Comparison of ENCODE assay signal across 1 cellular context in the genomic region with DNA sequence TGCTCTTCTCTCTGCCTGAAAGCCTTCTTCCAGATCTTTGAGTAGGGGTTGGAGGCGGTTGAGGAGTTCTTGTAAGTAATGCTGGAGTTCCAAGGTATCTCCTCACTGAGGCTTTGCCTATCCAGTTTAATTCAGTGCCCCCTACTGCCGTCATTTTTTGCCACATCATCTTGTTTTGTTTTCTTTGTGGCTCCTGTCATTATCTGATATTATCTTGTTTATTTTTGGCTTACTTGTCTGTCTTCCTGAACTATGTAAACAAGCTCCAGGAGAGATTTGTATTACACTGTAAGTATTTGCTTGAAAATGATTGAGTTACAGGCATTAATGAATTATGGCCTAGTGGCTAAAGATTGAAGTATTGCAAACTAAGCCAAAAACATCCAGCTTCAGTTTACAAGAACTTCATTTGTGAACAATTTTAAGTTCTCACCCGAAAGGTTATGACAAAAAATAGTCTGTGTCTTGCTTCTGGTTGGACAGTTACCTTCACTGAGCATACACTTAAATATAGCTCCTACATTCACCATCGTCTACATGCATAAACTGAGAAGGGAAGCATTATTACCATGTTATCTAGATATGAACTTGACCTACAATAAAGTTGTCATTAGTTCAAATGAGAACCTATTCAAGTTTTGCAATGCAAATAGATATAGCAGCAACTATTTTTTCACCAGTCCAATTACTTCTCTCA.
TF ChIP-seq lines count a peak whose summit lies in the region.

No MANE protein-coding gene starts in this region.

TF ChIP-seq in HCT116, 20 proteins besides CTCF, POLR2A, EP300 and RAD21 (continued from another document):
- no peak for TF ChIP-seq ZBTB33 (IDR thresholded peaks at IDR 0.05; ENCODE audit: extremely low read depth, insufficient replicate concordance, low read length)
- no peak for TF ChIP-seq FOSL1 (IDR thresholded peaks at IDR 0.05; ENCODE audit: low read depth)
- TF ChIP-seq ZFX (IDR thresholded peaks at IDR 0.05): no peak
